ENCODE assay signal across 33 cellular contexts in genomic region chr4:107315584-107315983, GRCh38.
"Had no signal": no experiment of that assay in that cellular context is flagged by ENCODE, and none has a peak within 500 bp of the region (broad histone marks: within the 10 kb centered on the region; RNA-seq: fewer than 3 reads in every experiment).

No MANE protein-coding gene starts in this region.

- DNase-seq: activated B cell treated with CpG ODN at 0.5 μM for 24 hours; activated CD4-positive, alpha-beta memory T cell treated with anti-CD3 and anti-CD28 coated beads for 36 hours; activated CD4-positive, alpha-beta T cell treated with anti-CD3 and anti-CD28 coated beads for 4 hours; activated CD4-positive, alpha-beta T cell treated with anti-CD3 and anti-CD28 coated beads, Interleukin-2, amount 10 ng/mL, durations not matched to agents 24 days and 14 days; activated CD4-positive, alpha-beta T cell treated with anti-CD3 and anti-CD28 coated beads, Interleukin-2, amount 50 U/mL, for 1 hour; activated CD4-positive, alpha-beta T cell treated with anti-CD3 and anti-CD28 coated beads, Interleukin-2, amount 50 U/mL, for 4 hours; activated CD4-positive, CD25-positive, alpha-beta regulatory T cell treated with anti-CD3 and anti-CD28 coated beads, Interleukin-2, amount 50 U/mL, for 72 hours; activated CD8-positive, alpha-beta memory T cell treated with anti-CD3 and anti-CD28 coated beads, Interleukin-2, amount 50 U/mL, for 4 hours; activated CD8-positive, alpha-beta T cell treated with anti-CD3 and anti-CD28 coated beads for 36 hours; activated effector memory CD4-positive, alpha-beta T cell treated with anti-CD3 and anti-CD28 coated beads, Interleukin-2, amount 50 U/mL, for 16 hours; activated gamma-delta T cell treated with Interleukin-2 at 50 U/mL for 16 hours; activated naive CD4-positive, alpha-beta T cell; activated naive CD4-positive, alpha-beta T cell treated with anti-CD3 and anti-CD28 coated beads for 36 hours; activated naive CD4-positive, alpha-beta T cell treated with anti-CD3 and anti-CD28 coated beads, Interleukin-2, amount 50 U/mL, for 16 hours; activated naive CD8-positive, alpha-beta T cell treated with anti-CD3 and anti-CD28 coated beads for 36 hours; activated T-cell treated with anti-CD3 and anti-CD28 coated beads for 4 hours; activated T-cell treated with anti-CD3 and anti-CD28 coated beads, Interleukin-2, amount 50 U/mL, for 1 hour; activated T-cell treated with anti-CD3 and anti-CD28 coated beads, Interleukin-2, amount 50 U/mL, for 4 hours; activated T-cell treated with anti-CD3 and anti-CD28 coated beads, Interleukin-2, amount 50 U/mL, for 72 hours; adrenal gland; amniotic stem cell; aorta; body of pancreas; brain microvascular endothelial cell; central memory CD4-positive, alpha-beta T cell; T-helper 2 cell; T-helper 9 cell had no signal

- FAIRE-seq: astrocyte, TTC549 had no signal

- H3K9me3 ChIP-seq: adrenal gland, body of pancreas, breast epithelium had no signal

- H3K36me3 ChIP-seq: adrenal gland, brain microvascular endothelial cell, breast epithelium had no signal

- H3K4me3 ChIP-seq: adrenal gland, body of pancreas, breast epithelium had no signal

- H3K4me1 ChIP-seq: adrenal gland, body of pancreas, breast epithelium had no signal

- H3K27me3 ChIP-seq: adrenal gland, body of pancreas, brain microvascular endothelial cell, breast epithelium had no signal

- H3K27ac ChIP-seq: adrenal gland, body of pancreas, brain microvascular endothelial cell, breast epithelium, VCaP had no signal

- ATAC-seq: activated CD8-positive, alpha-beta T cell treated with anti-CD3 and anti-CD28 coated beads for 36 hours; activated naive CD4-positive, alpha-beta T cell treated with anti-CD3 and anti-CD28 coated beads, Interleukin-2, amount 50 U/mL, for 72 hours; activated T-cell treated with anti-CD3 and anti-CD28 coated beads, Interleukin-2, amount 50 U/mL, for 4 hours; activated T-cell treated with anti-CD3 and anti-CD28 coated beads, Interleukin-2, amount 50 U/mL, for 72 hours; activated T-helper 17 cell treated with anti-CD3 and anti-CD28 coated beads, Interleukin-2, amount 50 U/mL, for 72 hours; body of pancreas had no signal
